ENCODE assay signal across 18 cellular contexts in the genomic region with DNA sequence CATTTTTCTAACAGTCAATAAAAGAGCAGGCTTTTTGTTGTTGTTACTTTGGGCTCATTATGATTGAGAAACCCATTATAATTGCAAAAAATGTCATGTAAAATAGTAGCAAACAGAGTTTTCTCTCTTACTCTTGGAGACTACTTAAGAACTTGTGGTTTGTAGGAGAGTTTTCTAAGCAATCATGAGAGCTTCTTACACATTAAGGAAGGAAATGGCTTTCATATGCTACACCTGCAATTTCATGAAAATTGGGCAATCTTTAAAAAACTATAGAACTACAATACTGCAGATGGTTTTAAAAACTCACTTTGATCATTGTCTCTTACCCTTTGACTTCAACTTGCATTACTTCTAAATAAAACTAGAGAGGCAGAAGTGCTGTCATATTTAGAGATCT.
"Had no signal": no experiment of that assay in that cellular context is flagged by ENCODE, and none has a peak within 500 bp of the region (broad histone marks: within the 10 kb centered on the region; RNA-seq: fewer than 3 reads in every experiment).

No MANE protein-coding gene starts in this region.

- H3K27me3 ChIP-seq: esophagus squamous epithelium, gastroesophageal sphincter, neural progenitor cell, ovary had no signal

- H3K4me3 ChIP-seq: esophagus squamous epithelium, gastroesophageal sphincter, lower lobe of right lung, neural progenitor cell, ovary had no signal

- DNase-seq: dermis blood vessel endothelial cell; esophagus squamous epithelium; foreskin fibroblast; glutamatergic neuron; islet precursor cell; lower lobe of right lung; midbrain; nucleus accumbens; ovary; right cardiac atrium; small intestine; stimulated activated CD4-positive, alpha-beta T cell treated with anti-CD3 and anti-CD28 coated beads, Interleukin-12 subunit alpha, Interleukin-12 subunit beta, amount 100 ng/mL, for 4 hours; stimulated activated naive CD4-positive, alpha-beta T cell treated with Interleukin-2 at 50 U/mL for 16 hours; trophoblast cell had no signal

- H3K4me1 ChIP-seq: esophagus squamous epithelium, gastroesophageal sphincter, lower lobe of right lung, neural progenitor cell had no signal

- H3K27ac ChIP-seq: esophagus squamous epithelium, gastroesophageal sphincter, lower lobe of right lung, neural progenitor cell, ovary had no signal

- H3K36me3 ChIP-seq: esophagus squamous epithelium, gastroesophageal sphincter, lower lobe of right lung, neural progenitor cell, ovary had no signal

- H3K9ac ChIP-seq: neural progenitor cell had no signal

- H3K9me3 ChIP-seq: esophagus squamous epithelium, gastroesophageal sphincter, lower lobe of right lung, ovary had no signal

- H3K4me2 ChIP-seq: neural progenitor cell had no signal

- H2AFZ ChIP-seq: neural progenitor cell had no signal

- ATAC-seq: gastroesophageal sphincter; left lobe of liver; lower lobe of right lung; natural killer cell treated with Interleukin-12 subunit alpha and Interleukin-12 subunit beta and Interleukin-15 and Interleukin-18, amount 100 ng/mL, for 72 hours; right cardiac atrium had no signal
